Comparison of ENCODE assay signal across 2 cellular contexts in the genomic region with DNA sequence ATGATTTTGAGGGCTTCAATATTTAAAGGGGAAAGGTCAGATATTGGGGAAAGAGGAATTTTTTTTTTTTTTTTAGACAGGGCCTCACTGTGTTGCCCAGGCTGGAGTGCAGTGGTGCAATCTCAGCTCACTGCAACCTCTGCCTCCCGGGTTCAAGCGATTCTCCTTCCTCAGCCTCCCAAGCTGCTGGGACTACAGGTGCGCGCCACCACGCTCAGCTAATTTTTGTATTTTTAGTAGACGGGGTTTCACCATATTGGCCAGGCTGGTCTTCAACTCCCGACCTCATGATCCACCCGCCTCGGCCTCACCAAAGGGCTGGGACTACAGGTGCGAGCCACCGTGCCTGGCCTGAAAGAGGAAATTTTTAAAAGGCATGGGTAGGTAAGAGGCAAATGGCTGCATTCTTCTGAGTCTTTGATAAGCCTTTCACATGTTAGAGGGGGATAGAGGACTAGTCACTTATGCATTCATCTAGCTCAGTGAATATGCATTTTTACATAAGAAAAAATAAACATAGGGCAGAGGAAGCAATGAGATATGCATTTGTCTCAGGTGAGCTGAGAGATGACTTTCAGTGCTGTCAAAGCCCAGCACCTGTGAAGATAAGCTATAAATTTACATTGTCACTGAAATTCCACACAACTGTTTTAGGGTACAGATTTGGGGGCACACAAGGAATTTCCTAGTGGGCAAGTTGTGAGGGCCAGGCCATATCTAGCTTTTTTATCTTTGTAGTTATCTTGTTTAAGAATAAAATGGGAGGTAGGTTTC.
TF ChIP-seq lines count a peak whose summit lies in the region.

No MANE protein-coding gene starts in this region.

TF ChIP-seq in GM12878, 131 proteins besides CTCF, POLR2A, EP300 and RAD21:
- TF ChIP-seq, protein P1, sequence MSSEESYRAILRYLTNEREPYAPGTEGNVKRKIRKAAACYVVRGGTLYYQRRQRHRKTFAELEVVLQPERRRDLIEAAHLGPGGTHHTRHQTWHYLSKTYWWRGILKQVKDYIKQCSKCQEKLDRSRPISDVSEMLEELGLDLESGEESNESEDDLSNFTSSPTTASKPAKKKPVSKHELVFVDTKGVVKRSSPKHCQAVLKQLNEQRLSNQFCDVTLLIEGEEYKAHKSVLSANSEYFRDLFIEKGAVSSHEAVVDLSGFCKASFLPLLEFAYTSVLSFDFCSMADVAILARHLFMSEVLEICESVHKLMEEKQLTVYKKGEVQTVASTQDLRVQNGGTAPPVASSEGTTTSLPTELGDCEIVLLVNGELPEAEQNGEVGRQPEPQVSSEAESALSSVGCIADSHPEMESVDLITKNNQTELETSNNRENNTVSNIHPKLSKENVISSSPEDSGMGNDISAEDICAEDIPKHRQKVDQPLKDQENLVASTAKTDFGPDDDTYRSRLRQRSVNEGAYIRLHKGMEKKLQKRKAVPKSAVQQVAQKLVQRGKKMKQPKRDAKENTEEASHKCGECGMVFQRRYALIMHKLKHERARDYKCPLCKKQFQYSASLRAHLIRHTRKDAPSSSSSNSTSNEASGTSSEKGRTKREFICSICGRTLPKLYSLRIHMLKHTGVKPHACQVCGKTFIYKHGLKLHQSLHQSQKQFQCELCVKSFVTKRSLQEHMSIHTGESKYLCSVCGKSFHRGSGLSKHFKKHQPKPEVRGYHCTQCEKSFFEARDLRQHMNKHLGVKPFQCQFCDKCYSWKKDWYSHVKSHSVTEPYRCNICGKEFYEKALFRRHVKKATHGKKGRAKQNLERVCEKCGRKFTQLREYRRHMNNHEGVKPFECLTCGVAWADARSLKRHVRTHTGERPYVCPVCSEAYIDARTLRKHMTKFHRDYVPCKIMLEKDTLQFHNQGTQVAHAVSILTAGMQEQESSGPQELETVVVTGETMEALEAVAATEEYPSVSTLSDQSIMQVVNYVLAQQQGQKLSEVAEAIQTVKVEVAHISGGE (CRISPR knock-in tag; IDR thresholded peaks at IDR 0.05), result no peak
- TF ChIP-seq FOXM1 (IDR thresholded peaks at IDR 0.05; ENCODE audit: low read depth, low read length) (no peak), DPF2 (IDR thresholded peaks at IDR 0.05) (no peak), NBN (IDR thresholded peaks at IDR 0.05) (no peak), FOS (IDR thresholded peaks at IDR 0.05; ENCODE audit: borderline replicate concordance, extremely low read depth, insufficient read length) (no peak), SP1 (IDR thresholded peaks at IDR 0.05; ENCODE audit: low read depth, low read length) (no peak), POLR2AphosphoS5 (IDR thresholded peaks at IDR 0.05; ENCODE audit: low read length) (no peak), IKZF1 (conservative IDR thresholded peaks at IDR 0.05) (no peak), HDAC6 (IDR thresholded peaks at IDR 0.05; ENCODE audit: unreplicated experiment) (no peak), ETV6 (conservative IDR thresholded peaks at IDR 0.05 in 1 of 2, IDR thresholded peaks at IDR 0.05 in 1 of 2; ENCODE audit: borderline replicate concordance in 1 of 2, low read depth in 1 of 2) (no peak), SMAD1 (IDR thresholded peaks at IDR 0.05; ENCODE audit: low read depth, partially characterized antibody) (no peak)
- TF ChIP-seq, protein P2, sequence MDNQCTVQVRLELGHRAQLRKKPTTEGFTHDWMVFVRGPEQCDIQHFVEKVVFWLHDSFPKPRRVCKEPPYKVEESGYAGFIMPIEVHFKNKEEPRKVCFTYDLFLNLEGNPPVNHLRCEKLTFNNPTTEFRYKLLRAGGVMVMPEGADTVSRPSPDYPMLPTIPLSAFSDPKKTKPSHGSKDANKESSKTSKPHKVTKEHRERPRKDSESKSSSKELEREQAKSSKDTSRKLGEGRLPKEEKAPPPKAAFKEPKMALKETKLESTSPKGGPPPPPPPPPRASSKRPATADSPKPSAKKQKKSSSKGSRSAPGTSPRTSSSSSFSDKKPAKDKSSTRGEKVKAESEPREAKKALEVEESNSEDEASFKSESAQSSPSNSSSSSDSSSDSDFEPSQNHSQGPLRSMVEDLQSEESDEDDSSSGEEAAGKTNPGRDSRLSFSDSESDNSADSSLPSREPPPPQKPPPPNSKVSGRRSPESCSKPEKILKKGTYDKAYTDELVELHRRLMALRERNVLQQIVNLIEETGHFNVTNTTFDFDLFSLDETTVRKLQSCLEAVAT (IDR thresholded peaks at IDR 0.05), result no peak

TF ChIP-seq in HepG2, 621 proteins besides CTCF, POLR2A, EP300 and RAD21 (continues in another document):
- peak; percentile 94 for TF ChIP-seq ZNF460 (CRISPR knock-in tag; IDR thresholded peaks at IDR 0.05; ENCODE audit: borderline replicate concordance)
- no peak for TF ChIP-seq FOXP1 (IDR thresholded peaks at IDR 0.05)
- TF ChIP-seq FOXP1 (CRISPR knock-in tag; IDR thresholded peaks at IDR 0.05), result no peak
- no peak for TF ChIP-seq ZNF33A (CRISPR knock-in tag; IDR thresholded peaks at IDR 0.05; ENCODE audit: borderline replicate concordance)
- no peak for TF ChIP-seq ZNF468 (CRISPR knock-in tag; IDR thresholded peaks at IDR 0.05)
- TF ChIP-seq, protein P3, sequence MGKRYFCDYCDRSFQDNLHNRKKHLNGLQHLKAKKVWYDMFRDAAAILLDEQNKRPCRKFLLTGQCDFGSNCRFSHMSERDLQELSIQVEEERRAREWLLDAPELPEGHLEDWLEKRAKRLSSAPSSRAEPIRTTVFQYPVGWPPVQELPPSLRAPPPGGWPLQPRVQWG (CRISPR knock-in tag; IDR thresholded peaks at IDR 0.05; ENCODE audit: borderline replicate concordance, low read depth), result no peak
- TF ChIP-seq, protein P4, sequence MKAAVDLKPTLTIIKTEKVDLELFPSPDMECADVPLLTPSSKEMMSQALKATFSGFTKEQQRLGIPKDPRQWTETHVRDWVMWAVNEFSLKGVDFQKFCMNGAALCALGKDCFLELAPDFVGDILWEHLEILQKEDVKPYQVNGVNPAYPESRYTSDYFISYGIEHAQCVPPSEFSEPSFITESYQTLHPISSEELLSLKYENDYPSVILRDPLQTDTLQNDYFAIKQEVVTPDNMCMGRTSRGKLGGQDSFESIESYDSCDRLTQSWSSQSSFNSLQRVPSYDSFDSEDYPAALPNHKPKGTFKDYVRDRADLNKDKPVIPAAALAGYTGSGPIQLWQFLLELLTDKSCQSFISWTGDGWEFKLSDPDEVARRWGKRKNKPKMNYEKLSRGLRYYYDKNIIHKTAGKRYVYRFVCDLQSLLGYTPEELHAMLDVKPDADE (CRISPR knock-in tag; IDR thresholded peaks at IDR 0.05), result 0 out of 2 replicates have a peak, but pooled peaks have one; percentile 0
- TF ChIP-seq ATF7 (IDR thresholded peaks at IDR 0.05), result no peak
- TF ChIP-seq ATF7 (CRISPR knock-in tag; IDR thresholded peaks at IDR 0.05), result no peak
- 0 out of 2 replicates have a peak, but pooled peaks have one; percentile 11 for TF ChIP-seq TGIF2 (CRISPR knock-in tag; IDR thresholded peaks at IDR 0.05)
- TF ChIP-seq GTF3A (CRISPR knock-in tag; conservative IDR thresholded peaks at IDR 0.05), result no peak
- TF ChIP-seq, protein P5, sequence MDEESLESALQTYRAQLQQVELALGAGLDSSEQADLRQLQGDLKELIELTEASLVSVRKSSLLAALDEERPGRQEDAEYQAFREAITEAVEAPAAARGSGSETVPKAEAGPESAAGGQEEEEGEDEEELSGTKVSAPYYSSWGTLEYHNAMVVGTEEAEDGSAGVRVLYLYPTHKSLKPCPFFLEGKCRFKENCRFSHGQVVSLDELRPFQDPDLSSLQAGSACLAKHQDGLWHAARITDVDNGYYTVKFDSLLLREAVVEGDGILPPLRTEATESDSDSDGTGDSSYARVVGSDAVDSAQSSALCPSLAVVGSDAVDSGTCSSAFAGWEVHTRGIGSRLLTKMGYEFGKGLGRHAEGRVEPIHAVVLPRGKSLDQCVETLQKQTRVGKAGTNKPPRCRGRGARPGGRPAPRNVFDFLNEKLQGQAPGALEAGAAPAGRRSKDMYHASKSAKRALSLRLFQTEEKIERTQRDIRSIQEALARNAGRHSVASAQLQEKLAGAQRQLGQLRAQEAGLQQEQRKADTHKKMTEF (CRISPR knock-in tag; IDR thresholded peaks at IDR 0.05), result no peak
- TF ChIP-seq SPEN (CRISPR knock-in tag; IDR thresholded peaks at IDR 0.05; ENCODE audit: low read depth), result no peak
- TF ChIP-seq, protein P6, sequence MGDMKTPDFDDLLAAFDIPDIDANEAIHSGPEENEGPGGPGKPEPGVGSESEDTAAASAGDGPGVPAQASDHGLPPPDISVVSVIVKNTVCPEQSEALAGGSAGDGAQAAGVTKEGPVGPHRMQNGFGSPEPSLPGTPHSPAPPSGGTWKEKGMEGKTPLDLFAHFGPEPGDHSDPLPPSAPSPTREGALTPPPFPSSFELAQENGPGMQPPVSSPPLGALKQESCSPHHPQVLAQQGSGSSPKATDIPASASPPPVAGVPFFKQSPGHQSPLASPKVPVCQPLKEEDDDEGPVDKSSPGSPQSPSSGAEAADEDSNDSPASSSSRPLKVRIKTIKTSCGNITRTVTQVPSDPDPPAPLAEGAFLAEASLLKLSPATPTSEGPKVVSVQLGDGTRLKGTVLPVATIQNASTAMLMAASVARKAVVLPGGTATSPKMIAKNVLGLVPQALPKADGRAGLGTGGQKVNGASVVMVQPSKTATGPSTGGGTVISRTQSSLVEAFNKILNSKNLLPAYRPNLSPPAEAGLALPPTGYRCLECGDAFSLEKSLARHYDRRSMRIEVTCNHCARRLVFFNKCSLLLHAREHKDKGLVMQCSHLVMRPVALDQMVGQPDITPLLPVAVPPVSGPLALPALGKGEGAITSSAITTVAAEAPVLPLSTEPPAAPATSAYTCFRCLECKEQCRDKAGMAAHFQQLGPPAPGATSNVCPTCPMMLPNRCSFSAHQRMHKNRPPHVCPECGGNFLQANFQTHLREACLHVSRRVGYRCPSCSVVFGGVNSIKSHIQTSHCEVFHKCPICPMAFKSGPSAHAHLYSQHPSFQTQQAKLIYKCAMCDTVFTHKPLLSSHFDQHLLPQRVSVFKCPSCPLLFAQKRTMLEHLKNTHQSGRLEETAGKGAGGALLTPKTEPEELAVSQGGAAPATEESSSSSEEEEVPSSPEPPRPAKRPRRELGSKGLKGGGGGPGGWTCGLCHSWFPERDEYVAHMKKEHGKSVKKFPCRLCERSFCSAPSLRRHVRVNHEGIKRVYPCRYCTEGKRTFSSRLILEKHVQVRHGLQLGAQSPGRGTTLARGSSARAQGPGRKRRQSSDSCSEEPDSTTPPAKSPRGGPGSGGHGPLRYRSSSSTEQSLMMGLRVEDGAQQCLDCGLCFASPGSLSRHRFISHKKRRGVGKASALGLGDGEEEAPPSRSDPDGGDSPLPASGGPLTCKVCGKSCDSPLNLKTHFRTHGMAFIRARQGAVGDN (CRISPR knock-in tag; IDR thresholded peaks at IDR 0.05), result 0 out of 2 replicates have a peak, but pooled peaks have one; percentile 12
- TF ChIP-seq SNAPC2 (CRISPR knock-in tag; IDR thresholded peaks at IDR 0.05), result peak; percentile 81; the same call in 1 of the 2 replicates
- no peak for TF ChIP-seq SETDB1 (CRISPR knock-in tag; IDR thresholded peaks at IDR 0.05; ENCODE audit: borderline replicate concordance)
- TF ChIP-seq, protein P7, sequence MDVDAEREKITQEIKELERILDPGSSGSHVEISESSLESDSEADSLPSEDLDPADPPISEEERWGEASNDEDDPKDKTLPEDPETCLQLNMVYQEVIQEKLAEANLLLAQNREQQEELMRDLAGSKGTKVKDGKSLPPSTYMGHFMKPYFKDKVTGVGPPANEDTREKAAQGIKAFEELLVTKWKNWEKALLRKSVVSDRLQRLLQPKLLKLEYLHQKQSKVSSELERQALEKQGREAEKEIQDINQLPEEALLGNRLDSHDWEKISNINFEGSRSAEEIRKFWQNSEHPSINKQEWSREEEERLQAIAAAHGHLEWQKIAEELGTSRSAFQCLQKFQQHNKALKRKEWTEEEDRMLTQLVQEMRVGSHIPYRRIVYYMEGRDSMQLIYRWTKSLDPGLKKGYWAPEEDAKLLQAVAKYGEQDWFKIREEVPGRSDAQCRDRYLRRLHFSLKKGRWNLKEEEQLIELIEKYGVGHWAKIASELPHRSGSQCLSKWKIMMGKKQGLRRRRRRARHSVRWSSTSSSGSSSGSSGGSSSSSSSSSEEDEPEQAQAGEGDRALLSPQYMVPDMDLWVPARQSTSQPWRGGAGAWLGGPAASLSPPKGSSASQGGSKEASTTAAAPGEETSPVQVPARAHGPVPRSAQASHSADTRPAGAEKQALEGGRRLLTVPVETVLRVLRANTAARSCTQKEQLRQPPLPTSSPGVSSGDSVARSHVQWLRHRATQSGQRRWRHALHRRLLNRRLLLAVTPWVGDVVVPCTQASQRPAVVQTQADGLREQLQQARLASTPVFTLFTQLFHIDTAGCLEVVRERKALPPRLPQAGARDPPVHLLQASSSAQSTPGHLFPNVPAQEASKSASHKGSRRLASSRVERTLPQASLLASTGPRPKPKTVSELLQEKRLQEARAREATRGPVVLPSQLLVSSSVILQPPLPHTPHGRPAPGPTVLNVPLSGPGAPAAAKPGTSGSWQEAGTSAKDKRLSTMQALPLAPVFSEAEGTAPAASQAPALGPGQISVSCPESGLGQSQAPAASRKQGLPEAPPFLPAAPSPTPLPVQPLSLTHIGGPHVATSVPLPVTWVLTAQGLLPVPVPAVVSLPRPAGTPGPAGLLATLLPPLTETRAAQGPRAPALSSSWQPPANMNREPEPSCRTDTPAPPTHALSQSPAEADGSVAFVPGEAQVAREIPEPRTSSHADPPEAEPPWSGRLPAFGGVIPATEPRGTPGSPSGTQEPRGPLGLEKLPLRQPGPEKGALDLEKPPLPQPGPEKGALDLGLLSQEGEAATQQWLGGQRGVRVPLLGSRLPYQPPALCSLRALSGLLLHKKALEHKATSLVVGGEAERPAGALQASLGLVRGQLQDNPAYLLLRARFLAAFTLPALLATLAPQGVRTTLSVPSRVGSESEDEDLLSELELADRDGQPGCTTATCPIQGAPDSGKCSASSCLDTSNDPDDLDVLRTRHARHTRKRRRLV (CRISPR knock-in tag; IDR thresholded peaks at IDR 0.05), result peak; percentile 82; the same call in 1 of the 2 replicates
- TF ChIP-seq ZMYM3 (CRISPR knock-in tag; IDR thresholded peaks at IDR 0.05), result peak; percentile 68; the same call in 1 of the 2 replicates
- TF ChIP-seq ZSCAN25 (CRISPR knock-in tag; IDR thresholded peaks at IDR 0.05), result peak; percentile 25; the same call in 1 of the 2 replicates
- TF ChIP-seq, protein P8, sequence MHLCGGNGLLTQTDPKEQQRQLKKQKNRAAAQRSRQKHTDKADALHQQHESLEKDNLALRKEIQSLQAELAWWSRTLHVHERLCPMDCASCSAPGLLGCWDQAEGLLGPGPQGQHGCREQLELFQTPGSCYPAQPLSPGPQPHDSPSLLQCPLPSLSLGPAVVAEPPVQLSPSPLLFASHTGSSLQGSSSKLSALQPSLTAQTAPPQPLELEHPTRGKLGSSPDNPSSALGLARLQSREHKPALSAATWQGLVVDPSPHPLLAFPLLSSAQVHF (CRISPR knock-in tag; IDR thresholded peaks at IDR 0.05), result no peak
- no peak for TF ChIP-seq SP1 (IDR thresholded peaks at IDR 0.05)
- no peak for TF ChIP-seq SP1 (CRISPR knock-in tag; IDR thresholded peaks at IDR 0.05)
- peak; percentile 53; the same call in 1 of the 2 replicates for TF ChIP-seq ZNF121 (CRISPR knock-in tag; IDR thresholded peaks at IDR 0.05)
- no peak for TF ChIP-seq SIN3B (IDR thresholded peaks at IDR 0.05; ENCODE audit: low read length)
- TF ChIP-seq, protein P9, sequence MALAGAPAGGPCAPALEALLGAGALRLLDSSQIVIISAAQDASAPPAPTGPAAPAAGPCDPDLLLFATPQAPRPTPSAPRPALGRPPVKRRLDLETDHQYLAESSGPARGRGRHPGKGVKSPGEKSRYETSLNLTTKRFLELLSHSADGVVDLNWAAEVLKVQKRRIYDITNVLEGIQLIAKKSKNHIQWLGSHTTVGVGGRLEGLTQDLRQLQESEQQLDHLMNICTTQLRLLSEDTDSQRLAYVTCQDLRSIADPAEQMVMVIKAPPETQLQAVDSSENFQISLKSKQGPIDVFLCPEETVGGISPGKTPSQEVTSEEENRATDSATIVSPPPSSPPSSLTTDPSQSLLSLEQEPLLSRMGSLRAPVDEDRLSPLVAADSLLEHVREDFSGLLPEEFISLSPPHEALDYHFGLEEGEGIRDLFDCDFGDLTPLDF (CRISPR knock-in tag; IDR thresholded peaks at IDR 0.05), result 0 out of 2 replicates have a peak, but pooled peaks have one; percentile 15
